In genomic region chr4:114132830-114133229, GRCh38 we compare ENCODE assay signal across 12 cellular contexts.
DNase-seq lines count a peak whose midpoint lies in the region; ATAC-seq, FAIRE-seq and TF ChIP-seq lines count a peak whose summit lies in the region.
"Had no signal": no experiment of that assay in that cellular context is flagged by ENCODE, and none has a peak within 500 bp of the region (broad histone marks: within the 10 kb centered on the region; RNA-seq: fewer than 3 reads in every experiment).

No MANE protein-coding gene starts in this region.

- H4K20me1 ChIP-seq in SK-N-SH (ENCODE audit: insufficient read depth): no peaks in the 10 kb centered on the region

- H3K4me2 ChIP-seq in SK-N-SH: no peak overlapping the region

- H3K79me2 ChIP-seq in SK-N-SH (ENCODE audit: insufficient read depth): no peaks in the 10 kb centered on the region
- H3K79me2 ChIP-seq: parathyroid adenoma had no signal

- H3K36me3 ChIP-seq in SK-N-SH (replicated peaks in 1 of 2; ENCODE audit: control insufficient read depth in 1 of 2, insufficient read depth in 2 of 2, low read length in 1 of 2) (no peaks in the 10 kb centered on the region), small intestine (ENCODE audit: control insufficient read depth in 2 of 2, insufficient read depth in 2 of 2, low read length in 2 of 2) (no peaks in the 10 kb centered on the region)

- no peak overlapping the region for H3K4me3 ChIP-seq in SK-N-SH (ENCODE audit: low read depth in 2 of 2, low read length in 1 of 2)
- no peak overlapping the region for H3K4me3 ChIP-seq in astrocyte of the cerebellum (ENCODE audit: low read depth, low read length)
- no peak overlapping the region for H3K4me3 ChIP-seq in small intestine (ENCODE audit: low read depth in 1 of 2, low read length in 2 of 2)

- in situ Hi-C loops in astrocyte of the cerebellum (cut with HindIII; ENCODE audit: low sequenced_read_pairs): no loop called here

- peaks cover 12% of the 10 kb centered on the region for H3F3A ChIP-seq in SK-N-SH (replicated peaks; ENCODE audit: insufficient read depth)

- H3K27ac Mint-ChIP-seq in stimulated activated effector memory CD8-positive, alpha-beta T cell treated with anti-CD3 and anti-CD28 coated beads, Interleukin-12 subunit alpha, Interleukin-12 subunit beta, amount 100 ng/mL, for 72 hours: no peak overlapping the region

- CTCF ChIA-PET in SK-N-SH (lab: Yijun Ruan, JAX): no interaction called here

- H3K9me2 ChIP-seq in SK-N-SH: no peaks in the 10 kb centered on the region

- DNase-seq in SK-N-SH (no peak), astrocyte of the cerebellum (ENCODE audit: low read depth) (no peak), COR-L47 (lab: John Stamatoyannopoulos, UW) (no peak), small intestine (no peak)
- no peak for DNase-seq in stimulated activated effector memory CD8-positive, alpha-beta T cell treated with anti-CD3 and anti-CD28 coated beads, Interleukin-12 subunit alpha, Interleukin-12 subunit beta, amount 100 ng/mL, for 72 hours (ENCODE audit: low spot score in 2 of 2)
- DNase-seq: C1 segment of cervical spinal cord; effector CD8-positive, alpha-beta T cell had no signal

- no peak overlapping the region for H3K27ac ChIP-seq in SK-N-SH (ENCODE audit: low read depth in 2 of 2, low read length in 1 of 2)
- no peak overlapping the region for H3K27ac ChIP-seq in small intestine (ENCODE audit: low read depth in 1 of 2, low read length in 1 of 2)
- H3K27ac ChIP-seq: parathyroid adenoma had no signal

- H3K9me3 ChIP-seq in SK-N-SH (no peaks in the 10 kb centered on the region), small intestine (ENCODE audit: control insufficient read depth, low read depth) (no peaks in the 10 kb centered on the region)

- no peak overlapping the region for H3K9ac ChIP-seq in SK-N-SH
- H3K9ac ChIP-seq: parathyroid adenoma had no signal

- TF ChIP-seq RAD21 in SK-N-SH (IDR thresholded peaks at IDR 0.05; ENCODE audit: low read length): no peak

- H3K36me3 Mint-ChIP-seq in stimulated activated effector memory CD8-positive, alpha-beta T cell treated with anti-CD3 and anti-CD28 coated beads, Interleukin-12 subunit alpha, Interleukin-12 subunit beta, amount 100 ng/mL, for 72 hours: no peaks in the 10 kb centered on the region

- peak; percentile 48; the same call in 1 of the 2 replicates for TF ChIP-seq CTCF in SK-N-SH (IDR thresholded peaks at IDR 0.05)
- TF ChIP-seq CTCF in astrocyte of the cerebellum (IDR thresholded peaks at IDR 0.05; ENCODE audit: low read depth, low read length, missing control alignments): peak; percentile 36

- H3K27me3 ChIP-seq in SK-N-SH (ENCODE audit: insufficient read depth) (no peaks in the 10 kb centered on the region), small intestine (ENCODE audit: control insufficient read depth in 2 of 2, insufficient read depth in 2 of 2, low read length in 2 of 2) (no peaks in the 10 kb centered on the region)

- no peak for ATAC-seq in SK-N-SH treated with all-trans-retinoic acid at 6 μM for 48 hours
- ATAC-seq in HG03066 (IDR thresholded peaks at IDR 0.05; ENCODE audit: low read depth, unreplicated experiment): peak; percentile 54
- ATAC-seq in stimulated activated effector memory CD8-positive, alpha-beta T cell treated with anti-CD3 and anti-CD28 coated beads, Interleukin-12 subunit alpha, Interleukin-12 subunit beta, amount 100 ng/mL, for 72 hours: peak; percentile 46
- ATAC-seq in HG02588 (IDR thresholded peaks at IDR 0.05; ENCODE audit: unreplicated experiment): no peak

- FAIRE-seq in small intestine (lab: Jason Lieb, UNC): no peak
- FAIRE-seq: TTC549 had no signal

- H3K4me1 Mint-ChIP-seq in stimulated activated effector memory CD8-positive, alpha-beta T cell treated with anti-CD3 and anti-CD28 coated beads, Interleukin-12 subunit alpha, Interleukin-12 subunit beta, amount 100 ng/mL, for 72 hours: no peaks in the 10 kb centered on the region

- WGBS in SK-N-SH (ENCODE audit: low lambda C conversion rate): 91% methylated on average over 2 of the region's 2 CpGs
- 70 to 84% (median 83%) methylated on average over 2 of the region's 2 CpGs for WGBS in small intestine, 3 donors

- H2AFZ ChIP-seq in SK-N-SH (ENCODE audit: low read depth): no peak overlapping the region
- H2AFZ ChIP-seq: parathyroid adenoma had no signal

- no peak for TF ChIP-seq EP300 in SK-N-SH (IDR thresholded peaks at IDR 0.05; ENCODE audit: borderline replicate concordance in 1 of 2, low read depth in 1 of 2, low read length in 1 of 2)

- POLR2A ChIA-PET in SK-N-SH (lab: Yijun Ruan, JAX): no interaction called here

- H3K9me3 Mint-ChIP-seq in stimulated activated effector memory CD8-positive, alpha-beta T cell treated with anti-CD3 and anti-CD28 coated beads, Interleukin-12 subunit alpha, Interleukin-12 subunit beta, amount 100 ng/mL, for 72 hours: peaks cover 5% of the 10 kb centered on the region

- no peak overlapping the region for H3K4me3 Mint-ChIP-seq in stimulated activated effector memory CD8-positive, alpha-beta T cell treated with anti-CD3 and anti-CD28 coated beads, Interleukin-12 subunit alpha, Interleukin-12 subunit beta, amount 100 ng/mL, for 72 hours

- H3K4me1 ChIP-seq in SK-N-SH (ENCODE audit: control insufficient read depth in 1 of 2, insufficient read depth in 2 of 2, low read depth in 1 of 2, low read length in 1 of 2): peaks cover 8 to 16% of the 10 kb centered on the region in 2 experiments; a peak in 3 of 4 replicates
- no peaks in the 10 kb centered on the region for H3K4me1 ChIP-seq in small intestine (ENCODE audit: control insufficient read depth in 2 of 2, insufficient read depth in 1 of 2, low read depth in 1 of 2, low read length in 1 of 2)
- H3K4me1 ChIP-seq: parathyroid adenoma had no signal

TF ChIP-seq in SK-N-SH, 30 proteins besides CTCF, POLR2A, EP300 and RAD21:
- TF ChIP-seq, protein P1, sequence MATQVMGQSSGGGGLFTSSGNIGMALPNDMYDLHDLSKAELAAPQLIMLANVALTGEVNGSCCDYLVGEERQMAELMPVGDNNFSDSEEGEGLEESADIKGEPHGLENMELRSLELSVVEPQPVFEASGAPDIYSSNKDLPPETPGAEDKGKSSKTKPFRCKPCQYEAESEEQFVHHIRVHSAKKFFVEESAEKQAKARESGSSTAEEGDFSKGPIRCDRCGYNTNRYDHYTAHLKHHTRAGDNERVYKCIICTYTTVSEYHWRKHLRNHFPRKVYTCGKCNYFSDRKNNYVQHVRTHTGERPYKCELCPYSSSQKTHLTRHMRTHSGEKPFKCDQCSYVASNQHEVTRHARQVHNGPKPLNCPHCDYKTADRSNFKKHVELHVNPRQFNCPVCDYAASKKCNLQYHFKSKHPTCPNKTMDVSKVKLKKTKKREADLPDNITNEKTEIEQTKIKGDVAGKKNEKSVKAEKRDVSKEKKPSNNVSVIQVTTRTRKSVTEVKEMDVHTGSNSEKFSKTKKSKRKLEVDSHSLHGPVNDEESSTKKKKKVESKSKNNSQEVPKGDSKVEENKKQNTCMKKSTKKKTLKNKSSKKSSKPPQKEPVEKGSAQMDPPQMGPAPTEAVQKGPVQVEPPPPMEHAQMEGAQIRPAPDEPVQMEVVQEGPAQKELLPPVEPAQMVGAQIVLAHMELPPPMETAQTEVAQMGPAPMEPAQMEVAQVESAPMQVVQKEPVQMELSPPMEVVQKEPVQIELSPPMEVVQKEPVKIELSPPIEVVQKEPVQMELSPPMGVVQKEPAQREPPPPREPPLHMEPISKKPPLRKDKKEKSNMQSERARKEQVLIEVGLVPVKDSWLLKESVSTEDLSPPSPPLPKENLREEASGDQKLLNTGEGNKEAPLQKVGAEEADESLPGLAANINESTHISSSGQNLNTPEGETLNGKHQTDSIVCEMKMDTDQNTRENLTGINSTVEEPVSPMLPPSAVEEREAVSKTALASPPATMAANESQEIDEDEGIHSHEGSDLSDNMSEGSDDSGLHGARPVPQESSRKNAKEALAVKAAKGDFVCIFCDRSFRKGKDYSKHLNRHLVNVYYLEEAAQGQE (IDR thresholded peaks at IDR 0.05; ENCODE audit: low read depth, low read length): no peak
- peak; percentile 68; the same call in 1 of the 2 replicates for TF ChIP-seq YY1 (IDR thresholded peaks at IDR 0.05; ENCODE audit: low read depth)
- no peak for TF ChIP-seq SMC3 (IDR thresholded peaks at IDR 0.05; ENCODE audit: low read depth, low read length)

TF ChIP-seq in SK-N-SH treated with all-trans-retinoic acid at 6 μM for 48 hours, 23 proteins besides CTCF, POLR2A, EP300 and RAD21 (continues in another document):
- TF ChIP-seq ZNF70 (CRISPR knock-in tag; IDR thresholded peaks at IDR 0.05): no peak
- TF ChIP-seq OSR1 (CRISPR knock-in tag; IDR thresholded peaks at IDR 0.05): no peak
- no peak for TF ChIP-seq CSDC2 (CRISPR knock-in tag; IDR thresholded peaks at IDR 0.05)
- no peak for TF ChIP-seq ZC3H10 (CRISPR knock-in tag; IDR thresholded peaks at IDR 0.05)
- TF ChIP-seq GLIS3 (CRISPR knock-in tag; IDR thresholded peaks at IDR 0.05): no peak
- no peak for TF ChIP-seq POU6F1 (CRISPR knock-in tag; IDR thresholded peaks at IDR 0.05; ENCODE audit: borderline replicate concordance, low read depth)
- no peak for TF ChIP-seq ESRRG (CRISPR knock-in tag; IDR thresholded peaks at IDR 0.05)
- TF ChIP-seq ZFP30 (CRISPR knock-in tag; IDR thresholded peaks at IDR 0.05): no peak
- TF ChIP-seq ISL1 (CRISPR knock-in tag; IDR thresholded peaks at IDR 0.05): no peak
- TF ChIP-seq PPARA (CRISPR knock-in tag; IDR thresholded peaks at IDR 0.05; ENCODE audit: borderline replicate concordance): no peak
- TF ChIP-seq RARB (CRISPR knock-in tag; IDR thresholded peaks at IDR 0.05): no peak

Comparison
In these comparisons a context has a peak if more than half of its experiments do, and no peak if none do; other contexts are left out.
1. ATAC-seq: peak in HG03066 (single experiment) and stimulated activated effector memory CD8-positive, alpha-beta T cell treated with anti-CD3 and anti-CD28 coated beads, Interleukin-12 subunit alpha, Interleukin-12 subunit beta, amount 100 ng/mL, for 72 hours (single experiment); none in SK-N-SH treated with all-trans-retinoic acid at 6 μM for 48 hours (single experiment) and HG02588 (single experiment).